ENCODE assay signal across 13 cellular contexts in genomic region chr12:18468521-18469075, GRCh38.
DNase-seq lines count a peak whose midpoint lies in the region; ATAC-seq, FAIRE-seq and TF ChIP-seq lines count a peak whose summit lies in the region.
"Had no signal": no experiment of that assay in that cellular context is flagged by ENCODE, and none has a peak within 500 bp of the region (broad histone marks: within the 10 kb centered on the region; RNA-seq: fewer than 3 reads in every experiment).

No MANE protein-coding gene starts in this region.

- ATAC-seq in right cardiac atrium: no peak
- ATAC-seq in GM21717 (IDR thresholded peaks at IDR 0.05; ENCODE audit: unreplicated experiment): no peak
- ATAC-seq: activated CD8-positive, alpha-beta T cell treated with anti-CD3 and anti-CD28 coated beads for 36 hours; stimulated activated effector memory CD8-positive, alpha-beta T cell treated with anti-CD3 and anti-CD28 coated beads, Interleukin-12 subunit alpha, Interleukin-12 subunit beta, amount 100 ng/mL, for 72 hours had no signal

- H4K20me1 ChIP-seq in KMS-11 (ENCODE audit: insufficient read depth) (no peaks in the 10 kb centered on the region), mammary epithelial cell (ENCODE audit: insufficient read depth, low read length) (no peaks in the 10 kb centered on the region), keratinocyte (ENCODE audit: control insufficient read depth, extremely low read depth, insufficient read depth, low read length) (no peaks in the 10 kb centered on the region)

- BruUV-seq in mammary epithelial cell (replicated peaks; lab: Mats Ljungman, UMichigan): no TSS peak

- FAIRE-seq in keratinocyte (lab: Jason Lieb, UNC): peak; percentile 39

- DNase-seq in AG09309 (ENCODE audit: low read depth) (peak; percentile 13), mammary epithelial cell (peak; percentile 84), keratinocyte (ENCODE audit: low read depth, low spot score) (peak; percentile 41), right cardiac atrium (no peak)
- no peak for DNase-seq in activated naive CD4-positive, alpha-beta T cell treated with Interleukin-2 at 50 U/mL for 16 hours
- DNase-seq in activated CD4-positive, alpha-beta T cell treated with anti-CD3 and anti-CD28 coated beads for 1 hour: no peak
- DNase-seq: activated CD8-positive, alpha-beta T cell treated with anti-CD3 and anti-CD28 coated beads for 36 hours; DMS53; H7; NCI-H1105 had no signal

- in situ Hi-C loops in mammary epithelial cell (cut with MboI; ENCODE audit: low sequenced_read_pairs in 2 of 2): no loop called here

- H3K4me1 ChIP-seq in KMS-11 (ENCODE audit: low read depth, poor library complexity, severe bottlenecking) (peaks cover 29% of the 10 kb centered on the region), mammary epithelial cell (ENCODE audit: insufficient read depth, low read length) (peaks cover 11% of the 10 kb centered on the region), keratinocyte (ENCODE audit: control insufficient read depth, extremely low read depth, insufficient read depth, low read length) (peaks cover 10% of the 10 kb centered on the region), right cardiac atrium (ENCODE audit: control insufficient read depth, insufficient read depth, low read length) (no peaks in the 10 kb centered on the region)

- H3K4me2 ChIP-seq in KMS-11 (peak overlapping the region; percentile 52), mammary epithelial cell (ENCODE audit: insufficient read depth, low read depth, low read length) (no peak overlapping the region), keratinocyte (ENCODE audit: control insufficient read depth, extremely low read depth, insufficient read depth, low read depth, low read length) (no peak overlapping the region)

- intact Hi-C loops in mammary epithelial cell (cut with micrococcal nuclease) (no loop called here), right cardiac atrium (cut with DNase I) (no loop called here)

- H3K27ac ChIP-seq in KMS-11 (peak overlapping the region; percentile 59; the same call in 1 of the 2 replicates), mammary epithelial cell (ENCODE audit: insufficient read depth, low read depth, low read length) (peak overlapping the region; percentile 22), keratinocyte (ENCODE audit: control insufficient read depth, insufficient read depth, low read length) (peak overlapping the region; percentile 42), right cardiac atrium (ENCODE audit: low read length) (no peak overlapping the region)

- no peak overlapping the region for H3K9ac ChIP-seq in KMS-11
- H3K9ac ChIP-seq in mammary epithelial cell (ENCODE audit: insufficient read depth, low read length): no peak overlapping the region
- no peak overlapping the region for H3K9ac ChIP-seq in keratinocyte (ENCODE audit: control insufficient read depth, extremely low read depth, insufficient read depth, low read length)

- H2AFZ ChIP-seq in KMS-11 (ENCODE audit: low read depth): no peak overlapping the region
- H2AFZ ChIP-seq in mammary epithelial cell (ENCODE audit: low read depth, low read length): no peak overlapping the region
- no peak overlapping the region for H2AFZ ChIP-seq in keratinocyte (ENCODE audit: control insufficient read depth, low read length)

- CTCF ChIA-PET in mammary epithelial cell (lab: Charles Lee; ENCODE audit: low non-redundant PET): interaction anchor here (0.5 to 0.6 kb wide), 4 partner anchors 8 to 1039 kb away, joined by 4 to 6 read pairs (median 4); partner anchors contain the start of gene PIK3C2G

- no peak for TF ChIP-seq CTCF in AG09309 (IDR thresholded peaks at IDR 0.05; ENCODE audit: control insufficient read depth, insufficient read depth, low read depth, low read length, missing control alignments)
- no peak for TF ChIP-seq CTCF in KMS-11 (conservative IDR thresholded peaks at IDR 0.05; ENCODE audit: low read depth, low read length)
- TF ChIP-seq CTCF in mammary epithelial cell (conservative IDR thresholded peaks at IDR 0.05 in 1 of 2, IDR thresholded peaks at IDR 0.05 in 1 of 2; ENCODE audit: extremely low read depth in 1 of 2, insufficient read depth in 1 of 2, low read depth in 1 of 2, low read length in 2 of 2): no peak
- TF ChIP-seq CTCF in keratinocyte (optimal IDR thresholded peaks at IDR 0.05 in 1 of 3, IDR thresholded peaks at IDR 0.05 in 1 of 3, conservative IDR thresholded peaks at IDR 0.05 in 1 of 3; ENCODE audit: extremely low read depth in 1 of 3, insufficient read depth in 2 of 3, low read length in 3 of 3): no peak

- no peak overlapping the region for H3K4me3 ChIP-seq in AG09309 (ENCODE audit: control insufficient read depth, low read depth, low read length)
- no peak overlapping the region for H3K4me3 ChIP-seq in KMS-11 (IDR thresholded peaks at IDR 0.05; ENCODE audit: insufficient read depth, low read depth, low read length)
- no peak overlapping the region for H3K4me3 ChIP-seq in mammary epithelial cell (replicated peaks in 1 of 3; ENCODE audit: insufficient read depth in 1 of 3, low read depth in 2 of 3, low read length in 3 of 3)
- no peak overlapping the region for H3K4me3 ChIP-seq in keratinocyte (ENCODE audit: control insufficient read depth in 2 of 3, extremely low read depth in 1 of 3, insufficient read depth in 2 of 3, low read depth in 1 of 3, low read length in 3 of 3)
- H3K4me3 ChIP-seq in right cardiac atrium (ENCODE audit: low read length): no peak overlapping the region

- dilution Hi-C loops in mammary epithelial cell (cut with HindIII; ENCODE audit: low sequenced_read_pairs): no loop called here
- dilution Hi-C loops in keratinocyte (cut with MboI; ENCODE audit: extremely low pct_ligation_motif_present, low sequenced_read_pairs): no loop called here

- no peaks in the 10 kb centered on the region for H3K9me3 ChIP-seq in mammary epithelial cell (replicated peaks; ENCODE audit: insufficient read depth, low read length)
- no peaks in the 10 kb centered on the region for H3K9me3 ChIP-seq in keratinocyte (ENCODE audit: control insufficient read depth, low read depth, low read length)
- H3K9me3 ChIP-seq in right cardiac atrium (ENCODE audit: control insufficient read depth, low read length): no peaks in the 10 kb centered on the region

- H3K9me1 ChIP-seq in keratinocyte (ENCODE audit: control insufficient read depth, extremely low read depth, insufficient read depth, low read length): no peaks in the 10 kb centered on the region

- no peaks in the 10 kb centered on the region for H3K79me2 ChIP-seq in KMS-11 (ENCODE audit: insufficient read depth, low read depth)
- H3K79me2 ChIP-seq in mammary epithelial cell (ENCODE audit: insufficient read depth, low read length): no peaks in the 10 kb centered on the region
- no peaks in the 10 kb centered on the region for H3K79me2 ChIP-seq in keratinocyte (ENCODE audit: control insufficient read depth, insufficient read depth, low read length)

- no peaks in the 10 kb centered on the region for H3K27me3 ChIP-seq in KMS-11 (ENCODE audit: insufficient read depth, low read depth)
- H3K27me3 ChIP-seq in mammary epithelial cell (ENCODE audit: insufficient read depth, low read length): no peaks in the 10 kb centered on the region
- no peaks in the 10 kb centered on the region for H3K27me3 ChIP-seq in keratinocyte (ENCODE audit: control insufficient read depth, extremely low read depth, insufficient read depth, low read length)
- no peaks in the 10 kb centered on the region for H3K27me3 ChIP-seq in right cardiac atrium (ENCODE audit: control insufficient read depth, insufficient read depth)

- H3K36me3 ChIP-seq in KMS-11 (ENCODE audit: insufficient read depth): no peaks in the 10 kb centered on the region
- H3K36me3 ChIP-seq in mammary epithelial cell (ENCODE audit: insufficient read depth, low read length): no peaks in the 10 kb centered on the region
- no peaks in the 10 kb centered on the region for H3K36me3 ChIP-seq in keratinocyte (ENCODE audit: control insufficient read depth in 2 of 2, extremely low read depth in 1 of 2, insufficient read depth in 2 of 2, low read length in 2 of 2)

Comparison
In these comparisons a context has a peak if more than half of its experiments do, and no peak if none do; other contexts are left out.
1. DNase-seq: peak in AG09309 (single experiment), mammary epithelial cell (single experiment) and keratinocyte (single experiment); none in right cardiac atrium (0 of 3), activated naive CD4-positive, alpha-beta T cell treated with Interleukin-2 at 50 U/mL for 16 hours (single experiment) and activated CD4-positive, alpha-beta T cell treated with anti-CD3 and anti-CD28 coated beads for 1 hour (single experiment).